21 cellular contexts compared by ENCODE assay signal in the genomic region with DNA sequence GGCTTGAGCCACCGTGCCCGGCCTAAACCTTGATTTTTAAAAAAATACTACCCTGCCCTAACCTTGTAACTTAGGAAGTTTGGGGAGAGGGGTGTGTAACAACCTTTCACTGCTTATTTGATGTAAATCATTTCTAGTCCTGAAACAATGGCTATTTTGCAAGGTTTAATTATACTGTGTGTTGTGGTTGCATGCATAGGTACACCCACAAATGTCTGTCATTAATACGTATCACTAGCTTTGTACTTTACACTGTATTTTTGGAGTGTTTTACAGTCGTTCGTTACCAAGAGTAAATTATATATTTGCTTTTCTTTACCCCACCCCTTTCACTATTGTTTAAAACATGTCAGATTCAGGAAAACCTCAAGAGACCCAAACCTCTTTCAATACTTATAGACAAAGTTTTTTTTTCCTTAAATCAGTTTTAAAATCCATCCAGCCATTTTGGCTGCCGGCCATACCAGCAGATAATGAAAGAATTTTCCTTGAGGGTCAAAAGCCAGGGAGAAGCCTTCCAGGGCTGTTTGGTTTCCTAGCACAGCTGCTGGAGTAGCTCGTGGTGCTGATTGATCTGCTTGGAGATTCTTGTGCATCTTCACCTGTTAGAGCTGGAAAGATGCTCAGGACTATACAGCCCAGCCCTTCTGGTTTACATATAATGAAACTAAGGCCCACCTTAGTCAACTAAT. TPM values are rescaled to one million over a fixed set of nuclear protein-coding genes. Genes with fewer than 3 reads are reported as not detected.
"Had no signal": no experiment of that assay in that cellular context is flagged by ENCODE, and none has a peak within 500 bp of the region (broad histone marks: within the 10 kb centered on the region; RNA-seq: fewer than 3 reads in every experiment).

No MANE protein-coding gene starts in this region.

- H3K36me3 ChIP-seq: lower lobe of right lung, pancreas, right atrium auricular region, stomach, tibial artery, upper lobe of left lung had no signal

- H3K27me3 ChIP-seq: dorsolateral prefrontal cortex, pancreas, right atrium auricular region, stomach, upper lobe of left lung had no signal

- H3K4me3 ChIP-seq: dorsolateral prefrontal cortex, lower lobe of right lung, pancreas, right atrium auricular region, stomach, tibial artery, upper lobe of left lung had no signal

- FAIRE-seq: colon, frontal cortex, keratinocyte, pancreas, urothelium cell line had no signal

- H3K27ac ChIP-seq: dorsolateral prefrontal cortex, lower lobe of right lung, pancreas, right atrium auricular region, stomach, tibial artery, upper lobe of left lung had no signal

- ATAC-seq: left ventricle myocardium superior; lower lobe of right lung; natural killer cell; pancreas; sciatic nerve; stimulated activated effector memory CD8-positive, alpha-beta T cell treated with anti-CD3 and anti-CD28 coated beads, Interleukin-12 subunit alpha, Interleukin-12 subunit beta, amount 100 ng/mL, for 72 hours had no signal

- DNase-seq: dorsolateral prefrontal cortex; effector CD4-positive, alpha-beta T cell; head of caudate nucleus; left ventricle myocardium superior; lower lobe of right lung; natural killer cell; pancreas; stimulated activated CD4-positive, alpha-beta T cell treated with anti-CD3 and anti-CD28 coated beads, Interleukin-2, amount 100 ng/mL, for 24 hours; stimulated activated CD4-positive, alpha-beta T cell treated with anti-CD3 and anti-CD28 coated beads, Interleukin-4, amount 100 ng/mL, for 24 hours; stimulated activated naive CD4-positive, alpha-beta T cell treated with Interleukin-2 at 50 U/mL for 16 hours; stomach; tibial artery; upper lobe of left lung had no signal

- H3K4me1 ChIP-seq: pancreas, right atrium auricular region, tibial artery had no signal

- H3K9me3 ChIP-seq: lower lobe of right lung, pancreas, stomach, tibial artery, upper lobe of left lung had no signal

RNA-seq across cellular contexts. Expression of a gene that starts 50.7 kb away (rescaled TPM):
- polyA plus RNA-seq: neural cell had no signal
